9 cellular contexts compared by ENCODE assay signal in genomic region chr22:42716649-42717127, GRCh38. TPM values are rescaled to one million over a fixed set of nuclear protein-coding genes. Genes with fewer than 3 reads are reported as not detected.
A peak's percentile ranks its signal among the peaks of the same experiment; 100 is the strongest.
DNase-seq lines count a peak whose midpoint lies in the region; ATAC-seq, FAIRE-seq and TF ChIP-seq lines count a peak whose summit lies in the region.
"Had no signal": no experiment of that assay in that cellular context is flagged by ENCODE, and none has a peak within 500 bp of the region (broad histone marks: within the 10 kb centered on the region; RNA-seq: fewer than 3 reads in every experiment).

No MANE protein-coding gene starts in this region.

- no TSS peak for BruUV-seq in K562 (replicated peaks; lab: Mats Ljungman, UMichigan)

- TF ChIP-seq RAD21 in K562 (CRISPR knock-in tag; conservative IDR thresholded peaks at IDR 0.05 in 1 of 2, IDR thresholded peaks at IDR 0.05 in 1 of 2), result no peak

- CTCF ChIA-PET in K562 (lab: Yijun Ruan, JAX; ENCODE audit: low intra/inter-chr PET ratio), result no interaction called here

- peaks cover 5% of the 10 kb centered on the region for H3K9me1 ChIP-seq in K562 (ENCODE audit: control insufficient read depth, insufficient read depth, low read length)

- no peak overlapping the region for H3K4me2 ChIP-seq in K562 (ENCODE audit: insufficient read depth, low read length)

- H3K9ac ChIP-seq in K562 (ENCODE audit: insufficient read depth in 1 of 2, low read depth in 2 of 2, low read length in 2 of 2), result no peak overlapping the region

- peaks cover 5% of the 10 kb centered on the region; the same call in 1 of the 2 replicates for H4K20me1 ChIP-seq in K562 (replicated peaks; ENCODE audit: control insufficient read depth, insufficient read depth, low read length)

- ATAC-seq in right cardiac atrium, result no peak
- ATAC-seq in Right ventricle myocardium superior (ENCODE audit: poor library complexity), result no peak
- ATAC-seq in HG03039 (IDR thresholded peaks at IDR 0.05; ENCODE audit: unreplicated experiment), result peak; percentile 41
- ATAC-seq in K562, result no peak
- no peak for ATAC-seq in pancreas

- no peaks in the 10 kb centered on the region for H3K27me3 ChIP-seq in right cardiac atrium (ENCODE audit: control insufficient read depth, insufficient read depth)
- H3K27me3 ChIP-seq in K562 (ENCODE audit: control insufficient read depth in 2 of 2, insufficient read depth in 2 of 2, low read length in 2 of 2), result peaks cover 15 to 33% of the 10 kb centered on the region in 2 experiments
- H3K27me3 ChIP-seq in pancreas, result no peaks in the 10 kb centered on the region

- no peak for FAIRE-seq in K562 (lab: Jason Lieb, UNC)
- no peak for FAIRE-seq in pancreas (lab: Jason Lieb, UNC)

- H3K9me3 ChIP-seq in right cardiac atrium (ENCODE audit: control insufficient read depth, low read length) (no peaks in the 10 kb centered on the region), K562 (replicated peaks; ENCODE audit: control insufficient read depth, insufficient read depth, low read depth, low read length) (no peaks in the 10 kb centered on the region), pancreas (no peaks in the 10 kb centered on the region)

- TF ChIP-seq CTCF in K562 (IDR thresholded peaks at IDR 0.05 in 2 of 3, conservative IDR thresholded peaks at IDR 0.05 in 1 of 3; ENCODE audit: insufficient read depth in 2 of 3, low read depth in 1 of 3, low read length in 3 of 3), result no peak
- TF ChIP-seq CTCF in pancreas (IDR thresholded peaks at IDR 0.05), result no peak

- TF ChIP-seq EP300 in K562 (IDR thresholded peaks at IDR 0.05; ENCODE audit: low read length), result no peak

- peak in 1 of 3 donors; percentile 54 for DNase-seq in right cardiac atrium
- no peak for DNase-seq in Right ventricle myocardium superior
- no peak for DNase-seq in K562 (ENCODE audit: extremely low read depth in 1 of 4, low spot score in 3 of 4)
- DNase-seq in Kasumi-1 (lab: John Stamatoyannopoulos, UW), result no peak
- DNase-seq in activated naive CD4-positive, alpha-beta T cell treated with Interleukin-2 at 50 U/mL for 16 hours, result no peak
- no peak for DNase-seq in NOMO-1 (lab: John Stamatoyannopoulos, UW; ENCODE audit: unreplicated experiment in 2 of 2)
- no peak for DNase-seq in pancreas
- DNase-seq: activated CD4-positive, alpha-beta T cell treated with anti-CD3 and anti-CD28 coated beads for 48 hours had no signal

- WGBS in right cardiac atrium, result 94% methylated on average over 5 of the region's 5 CpGs
- WGBS in K562 (ENCODE audit: insufficient coverage, low coverage, missing lambda C conversion rate), result no CpG with 5 or more reads among the region's 5 CpGs
- WGBS in pancreas, 2 donors, result 93 to 94% methylated on average over 5 of the region's 5 CpGs

- H3K4me1 ChIP-seq in right cardiac atrium (ENCODE audit: control insufficient read depth, insufficient read depth, low read length), result peaks cover 18% of the 10 kb centered on the region
- H3K4me1 ChIP-seq in K562 (replicated peaks in 1 of 2; ENCODE audit: control insufficient read depth in 2 of 2, insufficient read depth in 2 of 2, low read length in 2 of 2), result peaks cover 14 to 22% of the 10 kb centered on the region in 2 experiments; a peak in 4 of 5 replicates
- H3K4me1 ChIP-seq in pancreas, result peaks cover 0 to 5% (median 0%) of the 10 kb centered on the region in 3 donors

- no peak for TF ChIP-seq POLR2A in K562 (conservative IDR thresholded peaks at IDR 0.05)

- H2AFZ ChIP-seq in K562 (ENCODE audit: low read depth, low read length), result no peak overlapping the region

- POLR2A ChIA-PET in K562 (lab: Yijun Ruan, JAX), result no interaction called here

- peak overlapping the region; percentile 2 for H3K27ac ChIP-seq in right cardiac atrium (ENCODE audit: low read length)
- no peak overlapping the region for H3K27ac ChIP-seq in K562 (ENCODE audit: extremely low read depth, low read depth, low read length)
- H3K27ac ChIP-seq in pancreas, result no peak overlapping the region

- no peak overlapping the region for H3K4me3 ChIP-seq in right cardiac atrium (ENCODE audit: low read length)
- no peak overlapping the region for H3K4me3 ChIP-seq in K562
- H3K4me3 ChIP-seq in pancreas, result no peak overlapping the region

- intact Hi-C loops in right cardiac atrium (cut with DNase I), result no loop called here
- intact Hi-C loops in Right ventricle myocardium superior (cut with DNase I), result loop anchor here (5.0 kb wide), 1 partner anchor 54 kb away; no protein-coding TSS in a partner anchor
- intact Hi-C loops in K562 (cut with micrococcal nuclease), result no loop called here
- intact Hi-C loops in pancreas (cut with DNase I), result no loop called here

- H3K79me2 ChIP-seq in K562 (ENCODE audit: control insufficient read depth, insufficient read depth, low read length), result no peaks in the 10 kb centered on the region

- in situ Hi-C loops in K562 (cut with MboI), result no loop called here

- H3K36me3 ChIP-seq in K562 (ENCODE audit: control insufficient read depth, insufficient read depth, low read length), result no peaks in the 10 kb centered on the region
- no peaks in the 10 kb centered on the region for H3K36me3 ChIP-seq in pancreas

TF ChIP-seq in K562, 482 proteins besides CTCF, POLR2A, EP300 and RAD21 (continues in another document):
- 0 out of 2 replicates have a peak, but pooled peaks have one; percentile 28 for TF ChIP-seq ADNP (tag; IDR thresholded peaks at IDR 0.05)
- peak; percentile 40; the same call in 1 of the 2 replicates for TF ChIP-seq BCOR (IDR thresholded peaks at IDR 0.05)
- no peak for TF ChIP-seq TAF15 (IDR thresholded peaks at IDR 0.05; ENCODE audit: low read depth, low read length)
- TF ChIP-seq ZMIZ1 (IDR thresholded peaks at IDR 0.05; ENCODE audit: low read depth in 2 of 2, low read length in 2 of 2), result no peak
- no peak for TF ChIP-seq YY1 (IDR thresholded peaks at IDR 0.05; ENCODE audit: borderline replicate concordance in 1 of 3, control insufficient read depth in 1 of 3, extremely low read depth in 1 of 3, insufficient read depth in 3 of 3, insufficient read length in 1 of 3, insufficient replicate concordance in 2 of 3, low read depth in 1 of 3, low read length in 2 of 3)
- TF ChIP-seq RBM25 (IDR thresholded peaks at IDR 0.05; ENCODE audit: low read depth, low read length, severe bottlenecking), result peak; percentile 24

RNA-seq across cellular contexts. Expression of gene A4GALT, which starts 4.0 kb away (rescaled TPM):
- total RNA-seq in right cardiac atrium (100 to 1,000 TPM in 1 of 4 donors, 10 to 100 TPM in 3; 74.3 to 103 (median 86.8) TPM), Right ventricle myocardium superior (76.1 TPM), K562 (2014; rRNA removed) (not detected in 2 replicates), K562 (2014; rRNA removed; fragmentation: Illumina TruSeq; extraction: Trizol) (not detected in 2 replicates), K562 (2015; rRNA removed; fragmentation: Illumina TruSeq; extraction: Trizol) (not detected in 2 replicates), K562 (2021) (0.11 TPM in 1 of 2 replicates, not detected in the other), pancreas (1 to 10 TPM; 2.7 to 8.6 (median 3.4) TPM)
- polyA plus RNA-seq in right cardiac atrium (66.3 TPM), K562 (2011; rRNA removed) (0.07 and 0.27 TPM in 2 replicates), K562 (2014; fragmentation: Illumina TruSeq; extraction: Trizol) (not detected in 2 replicates), K562 (2014; fragmentation: Nextera tagmentation; extraction: Ambion mirVana) (not detected), K562 (2014; rRNA removed) (not detected in 2 replicates), pancreas (10 to 100 TPM in 1 of 2 donors, 1 to 10 TPM in 1; 7.1 to 13.2 TPM)
- 1.2 TPM in 1 of 2 replicates, not detected in the other for total RNA-seq in K562 (2011; cell fraction: chromatin; rRNA removed; ENCODE audit: low replicate concordance)
- 1.0 TPM in 1 of 2 replicates, not detected in the other for total RNA-seq in K562 (2011; cell fraction: nucleolus; rRNA removed)
- total RNA-seq in K562 (2011; cell fraction: nucleoplasm; rRNA removed), result not detected in 2 replicates
- polyA plus RNA-seq in K562 (2011; cell fraction: cytosol; rRNA removed), result 0.21 and 0.58 TPM in 2 replicates
- polyA plus RNA-seq in K562 (2011; cell fraction: nucleus; rRNA removed), result 0.06 and 0.17 TPM in 2 replicates
- not detected in 2 replicates for polyA plus RNA-seq in K562 (2012)
- 0.09 TPM in 1 of 2 replicates, not detected in the other for polyA minus RNA-seq in K562 (2011; rRNA and poly(A)+ RNA removed)
- polyA minus RNA-seq in K562 (2011; cell fraction: cytosol; rRNA and poly(A)+ RNA removed), result not detected in 2 replicates
- polyA minus RNA-seq in K562 (2011; cell fraction: nucleus; rRNA and poly(A)+ RNA removed), result 0.11 and 0.40 TPM in 2 replicates
